ENCODE assay signal across 8 cellular contexts in the genomic region with DNA sequence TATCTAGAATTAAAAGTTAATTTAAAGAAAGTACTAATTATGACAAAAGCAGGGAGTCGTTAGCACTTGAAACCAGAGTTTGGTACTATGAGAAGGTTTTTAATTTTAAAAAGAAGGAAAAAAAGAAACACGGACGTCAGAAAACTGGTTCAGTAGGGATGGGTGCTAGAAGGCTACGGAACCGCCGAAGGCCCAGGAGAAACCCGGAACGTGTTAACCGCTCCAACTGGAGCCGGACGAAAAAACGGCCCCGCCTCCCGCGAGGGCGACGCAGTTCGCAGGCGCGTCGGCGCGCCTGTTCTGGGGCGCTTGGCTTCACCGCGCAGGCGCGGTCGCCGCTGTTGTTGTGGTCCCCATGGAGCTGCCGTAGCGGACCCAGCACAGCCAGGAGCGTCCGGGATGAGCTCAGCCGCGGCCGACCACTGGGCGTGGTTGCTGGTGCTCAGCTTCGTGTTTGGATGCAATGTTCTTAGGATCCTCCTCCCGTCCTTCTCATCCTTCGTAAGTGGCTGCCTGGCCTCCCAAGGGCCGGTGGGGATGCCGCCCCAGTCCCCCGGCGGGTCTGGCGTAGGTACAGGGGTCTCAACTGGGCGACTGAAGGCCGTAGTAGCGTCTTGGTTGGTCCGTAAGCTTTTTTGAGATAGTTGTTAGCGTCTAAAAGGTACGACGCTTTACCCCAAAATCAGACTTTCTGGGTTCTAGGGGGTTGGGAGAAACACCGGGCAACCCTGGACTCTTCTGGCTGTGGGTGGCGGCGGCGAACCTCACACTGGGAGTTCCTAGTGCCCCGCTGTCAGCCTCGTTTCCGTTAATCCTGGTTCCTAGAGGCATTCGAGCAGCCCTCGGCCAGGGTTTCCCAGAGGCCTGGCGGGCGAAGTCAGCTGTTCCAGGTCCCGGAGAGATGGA. TPM values are rescaled to one million over a fixed set of nuclear protein-coding genes. Genes with fewer than 3 reads are reported as not detected.
DNase-seq lines count a peak whose midpoint lies in the region; ATAC-seq, FAIRE-seq and TF ChIP-seq lines count a peak whose summit lies in the region.

No MANE protein-coding gene starts in this region.

- H3K23ac ChIP-seq in H1 (ENCODE audit: insufficient read length) (no peak overlapping the region), mesendoderm (ENCODE audit: low read length) (no peak overlapping the region)

- H3K9ac ChIP-seq in H1 (replicated peaks in 1 of 4; ENCODE audit: extremely low read depth in 1 of 4, low read depth in 3 of 4, low read length in 3 of 4) (peak overlapping the region in 3 of 4 experiments; percentile 52 to 67 (median 60); a peak in 6 of 7 replicates), mesendoderm (ENCODE audit: low read length) (peak overlapping the region; percentile 62)

- peak; percentile 89 for DNase-seq in COLO829 (ENCODE audit: low spot score)
- peak; percentile 97 for DNase-seq in HT1080 (ENCODE audit: low read depth)
- peak; percentile 79 to 84 for DNase-seq in NOMO-1 (lab: John Stamatoyannopoulos, UW; ENCODE audit: unreplicated experiment in 2 of 2)
- peak; percentile 96 for DNase-seq in activated CD8-positive, alpha-beta memory T cell treated with anti-CD3 and anti-CD28 coated beads, Interleukin-2, amount 10 ng/mL, durations not matched to agents 7 days and 5 days
- DNase-seq in H1 (ENCODE audit: low read depth in 1 of 2, low spot score in 2 of 2) = peak; percentile 85 to 94
- DNase-seq in mesendoderm = peak; percentile 98
- DNase-seq in stimulated activated CD8-positive, alpha-beta memory T cell treated with anti-CD3 and anti-CD28 coated beads, Interleukin-12 subunit alpha, Interleukin-12 subunit beta, amount 100 ng/mL, for 4 hours (ENCODE audit: low read depth) = peak; percentile 80

- POLR2A ChIA-PET in H1 (lab: Charles Lee; ENCODE audit: partially characterized antibody) = interaction anchor here (0.6 to 2.2 kb wide), 9 partner anchors 13 to 234 kb away, joined by 3 to 12 read pairs (median 3); a partner anchor contains a TSS

- no peak overlapping the region for H2BK20ac ChIP-seq in H1 (ENCODE audit: low read length)

- ATAC-seq in GM21367 (IDR thresholded peaks at IDR 0.05; ENCODE audit: unreplicated experiment) = peak; percentile 96
- ATAC-seq in activated CD8-positive, alpha-beta memory T cell treated with anti-CD3 and anti-CD28 coated beads, Interleukin-2, amount 10 ng/mL, durations not matched to agents 7 days and 5 days = peak; percentile 98

- no peak overlapping the region for H2AK5ac ChIP-seq in H1 (ENCODE audit: low read depth, low read length)
- H2AK5ac ChIP-seq in mesendoderm (ENCODE audit: low read length) = no peak overlapping the region

- H3K14ac ChIP-seq in H1 (ENCODE audit: insufficient read length) = no peak overlapping the region

- CTCF ChIA-PET in activated CD8-positive, alpha-beta memory T cell treated with anti-CD3 and anti-CD28 coated beads, Interleukin-2, amount 10 ng/mL, durations not matched to agents 7 days and 5 days (lab: Charles Lee) = interaction anchor here (0.7 to 1.2 kb wide), 5 partner anchors 11 to 203 kb away, joined by 3 to 4 read pairs (median 3); a partner anchor contains a TSS
- CTCF ChIA-PET in H1 (lab: Charles Lee; ENCODE audit: partially characterized antibody) = interaction anchor here (0.8 to 1.4 kb wide), 3 partner anchors 34 to 62 kb away, joined by 3 to 5 read pairs (median 3); no protein-coding TSS in a partner anchor

- H3K4me1 ChIP-seq in H1 (replicated peaks in 1 of 4; ENCODE audit: control insufficient read depth in 3 of 4, insufficient read depth in 4 of 4, low read length in 3 of 4) = peaks cover 3 to 5% (median 4%) of the 10 kb centered on the region in 4 experiments; a peak in 6 of 7 replicates
- peaks cover 5% of the 10 kb centered on the region for H3K4me1 ChIP-seq in mesendoderm (ENCODE audit: control insufficient read depth, low read depth, low read length)

- H3K27me3 Mint-ChIP-seq in activated CD8-positive, alpha-beta memory T cell treated with anti-CD3 and anti-CD28 coated beads, Interleukin-2, amount 10 ng/mL, durations not matched to agents 7 days and 5 days = peaks cover under 1% of the 10 kb centered on the region

- H3K4ac ChIP-seq in H1 (replicated peaks; ENCODE audit: insufficient read length, low read depth, low read length) (no peak overlapping the region), mesendoderm (ENCODE audit: low read depth, low read length) (no peak overlapping the region)

- no peak overlapping the region for H4K91ac ChIP-seq in H1 (replicated peaks; ENCODE audit: insufficient read length, low read length)

- peak overlapping the region; percentile 74; the same call in 1 of the 2 replicates for H4K8ac ChIP-seq in H1 (ENCODE audit: extremely low read depth, insufficient read depth, low read length)
- H4K8ac ChIP-seq in mesendoderm (ENCODE audit: low read depth, low read length) = no peak overlapping the region

- peak overlapping the region; percentile 8; the same call in 1 of the 2 replicates for H3K27ac ChIP-seq in H1 (ENCODE audit: low read depth, low read length)
- peak overlapping the region; percentile 46 for H3K27ac ChIP-seq in mesendoderm (ENCODE audit: low read depth, low read length)

- H3K36me3 Mint-ChIP-seq in activated CD8-positive, alpha-beta memory T cell treated with anti-CD3 and anti-CD28 coated beads, Interleukin-2, amount 10 ng/mL, durations not matched to agents 7 days and 5 days = peaks cover 4% of the 10 kb centered on the region

- H3K4me1 Mint-ChIP-seq in activated CD8-positive, alpha-beta memory T cell treated with anti-CD3 and anti-CD28 coated beads, Interleukin-2, amount 10 ng/mL, durations not matched to agents 7 days and 5 days = peaks cover 47% of the 10 kb centered on the region

- H3K79me2 ChIP-seq in H1 (ENCODE audit: control insufficient read depth in 1 of 2, insufficient read depth in 2 of 2, low read length in 2 of 2) = peaks cover 0 to 4% of the 10 kb centered on the region in 2 experiments; a peak in 1 of 4 replicates
- H3K79me2 ChIP-seq in mesendoderm (ENCODE audit: control insufficient read depth, insufficient read depth, low read length) = no peaks in the 10 kb centered on the region

- H3K23me2 ChIP-seq in H1 (ENCODE audit: low read depth, low read length) = peaks cover 8% of the 10 kb centered on the region; the same call in 1 of the 2 replicates

- no peaks in the 10 kb centered on the region for H3K27me3 ChIP-seq in H1 (replicated peaks in 1 of 4; ENCODE audit: control insufficient read depth in 3 of 4, extremely low read depth in 1 of 4, insufficient read depth in 3 of 4, low read length in 3 of 4)
- no peaks in the 10 kb centered on the region for H3K27me3 ChIP-seq in mesendoderm (ENCODE audit: insufficient read depth, low read length, poor library complexity)

- no peak overlapping the region for H2BK15ac ChIP-seq in H1 (ENCODE audit: low read length)
- H2BK15ac ChIP-seq in mesendoderm (replicated peaks; ENCODE audit: low read depth) = no peak overlapping the region

- H2BK120ac ChIP-seq in H1 (replicated peaks; ENCODE audit: low read depth, low read length) = no peak overlapping the region
- no peak overlapping the region for H2BK120ac ChIP-seq in mesendoderm (ENCODE audit: low read depth, low read length)

- no peak overlapping the region; the same call in 1 of the 2 replicates for H3K18ac ChIP-seq in H1 (ENCODE audit: extremely low read depth, low read length)
- H3K18ac ChIP-seq in mesendoderm (ENCODE audit: low read length) = peak overlapping the region; percentile 25

- H3K79me1 ChIP-seq in H1 (ENCODE audit: low read depth, low read length) (no peaks in the 10 kb centered on the region), mesendoderm (ENCODE audit: low read length) (no peaks in the 10 kb centered on the region)

- H3K4me2 ChIP-seq in H1 (ENCODE audit: insufficient read depth in 1 of 2, low read depth in 2 of 2, low read length in 2 of 2) (peak overlapping the region; percentile 92 to 94), mesendoderm (ENCODE audit: low read length) (peak overlapping the region; percentile 70)

- no peak overlapping the region for H2BK5ac ChIP-seq in H1 (ENCODE audit: low read depth, low read length)
- no peak overlapping the region for H2BK5ac ChIP-seq in mesendoderm (ENCODE audit: low read length)

- no peak for TF ChIP-seq RAD21 in H1 (IDR thresholded peaks at IDR 0.05 in 1 of 2, conservative IDR thresholded peaks at IDR 0.05 in 1 of 2; ENCODE audit: low read depth in 2 of 2, low read length in 2 of 2)

- H3K27ac Mint-ChIP-seq in activated CD8-positive, alpha-beta memory T cell treated with anti-CD3 and anti-CD28 coated beads, Interleukin-2, amount 10 ng/mL, durations not matched to agents 7 days and 5 days = peak overlapping the region; percentile 88

- 3% methylated on average over 65 of the region's 65 CpGs; no CpG with 5 or more reads in 1 of the 2 experiments for WGBS in H1 (ENCODE audit: extremely low coverage in 1 of 2, insufficient coverage in 1 of 2, insufficient read length in 1 of 2, insufficient replicate concordance in 2 of 2, low coverage in 1 of 2, low lambda C conversion rate in 2 of 2, missing lambda C conversion rate in 1 of 2), 2 experiments
- no CpG with 5 or more reads among the region's 65 CpGs for WGBS in mesendoderm (ENCODE audit: extremely low coverage, insufficient coverage, low lambda C conversion rate)

- H3K36me3 ChIP-seq in H1 (ENCODE audit: control insufficient read depth in 2 of 4, insufficient read depth in 4 of 4, low read length in 3 of 4) (no peaks in the 10 kb centered on the region), mesendoderm (ENCODE audit: control insufficient read depth, insufficient read depth, low read length) (no peaks in the 10 kb centered on the region)

- H3K9me3 Mint-ChIP-seq in activated CD8-positive, alpha-beta memory T cell treated with anti-CD3 and anti-CD28 coated beads, Interleukin-2, amount 10 ng/mL, durations not matched to agents 7 days and 5 days (ENCODE audit: low read depth) = no peaks in the 10 kb centered on the region

- TF ChIP-seq CTCF in H1 (IDR thresholded peaks at IDR 0.05; ENCODE audit: control extremely low read depth in 1 of 3, insufficient read depth in 1 of 3, low read depth in 1 of 3, low read length in 3 of 3) = no peak

- H2BK12ac ChIP-seq in H1 (ENCODE audit: low read depth, low read length) = no peak overlapping the region

- no peak for TF ChIP-seq POLR2A in H1 (IDR thresholded peaks at IDR 0.05; ENCODE audit: control extremely low read depth in 1 of 2, low read depth in 2 of 2, low read length in 2 of 2)

- H3K9me3 ChIP-seq in H1 (ENCODE audit: insufficient read depth in 2 of 2, low read depth in 1 of 2, low read length in 1 of 2) = no peaks in the 10 kb centered on the region

- H3K56ac ChIP-seq in H1 (replicated peaks; ENCODE audit: insufficient read length, low read depth, low read length) (peak overlapping the region; percentile 40), mesendoderm (ENCODE audit: low read length) (peak overlapping the region; percentile 46)

- peak overlapping the region; percentile 63; the same call in 1 of the 2 replicates for H2AFZ ChIP-seq in H1 (ENCODE audit: low read length)

- no peak for FAIRE-seq in H1 (lab: Jason Lieb, UNC)

- H3K4me3 Mint-ChIP-seq in activated CD8-positive, alpha-beta memory T cell treated with anti-CD3 and anti-CD28 coated beads, Interleukin-2, amount 10 ng/mL, durations not matched to agents 7 days and 5 days = peak overlapping the region; percentile 90

- no peak for TF ChIP-seq EP300 in H1 (IDR thresholded peaks at IDR 0.05; ENCODE audit: borderline replicate concordance in 1 of 2, low read depth in 2 of 2, low read length in 2 of 2)

- peak overlapping the region; percentile 61 to 85 (median 77) for H3K4me3 ChIP-seq in H1 (ENCODE audit: extremely low read depth in 1 of 4, insufficient read depth in 2 of 4, low read depth in 3 of 4, low read length in 4 of 4)
- peak overlapping the region; percentile 81 for H3K4me3 ChIP-seq in mesendoderm (ENCODE audit: low read length)

- no peaks in the 10 kb centered on the region for H4K20me1 ChIP-seq in H1 (replicated peaks in 1 of 2; ENCODE audit: control insufficient read depth in 1 of 2, insufficient read depth in 2 of 2, low read length in 2 of 2)

- H4K5ac ChIP-seq in H1 (ENCODE audit: insufficient read length, low read depth, low read length) (peak overlapping the region; percentile 47), mesendoderm (ENCODE audit: low read length) (no peak overlapping the region)

RNA-seq across cellular contexts. Expression of a gene that starts 31.4 kb away (rescaled TPM):
- total RNA-seq in HT1080 (2014; rRNA removed; shearing (Covaris generic)) = 152 and 165 TPM in 2 replicates
- polyA plus RNA-seq in HT1080 (2015; cell fraction: cytosol; rRNA removed) = 173 and 194 TPM in 2 replicates
- polyA plus RNA-seq in HT1080 (2015; cell fraction: nucleus; rRNA removed) = 133 and 151 TPM in 2 replicates
- 100 to 1,000 TPM; 385 to 405 TPM for total RNA-seq in activated CD8-positive, alpha-beta memory T cell treated with anti-CD3 and anti-CD28 coated beads, Interleukin-2, amount 10 ng/mL, durations not matched to agents 7 days and 5 days
- 505 and 530 TPM in 2 replicates for total RNA-seq in H1 (2021; fragmentation: NEBNext Ultra II Directional; extraction: Animal tissue kit (Norgen Biotek cat#: 25700))
- 146 and 279 TPM in 2 replicates for polyA plus RNA-seq in H1 (2011; rRNA removed)
- polyA plus RNA-seq in H1 (2011; cell fraction: cytosol; rRNA removed) = 336 TPM
- polyA plus RNA-seq in H1 (2011; cell fraction: nucleus; rRNA removed) = 72.7 TPM
- 291 to 554 TPM (median 407 TPM) in 4 replicates for polyA plus RNA-seq in H1 (2012, experiment 1 of 2)
- 88.6 TPM for polyA plus RNA-seq in H1 (2012, experiment 2 of 2)
- polyA plus RNA-seq in H1 (2013, experiment 1 of 2) = 433 TPM
- polyA plus RNA-seq in H1 (2013, experiment 2 of 2) = 457 TPM
- 41.6 and 46.0 TPM in 2 replicates for polyA minus RNA-seq in H1 (2011; rRNA and poly(A)+ RNA removed)
- 111 TPM for polyA minus RNA-seq in H1 (2011; cell fraction: cytosol; rRNA and poly(A)+ RNA removed)
- 83.1 TPM for polyA minus RNA-seq in H1 (2011; cell fraction: nucleus; rRNA and poly(A)+ RNA removed)
- 582 TPM for polyA plus RNA-seq in mesendoderm (2013, experiment 1 of 2)
- 578 TPM for polyA plus RNA-seq in mesendoderm (2013, experiment 2 of 2)

Comparison
In these comparisons a context has a peak if more than half of its experiments do, and no peak if none do; other contexts are left out.
1. Peak in every context shown above with its lines: DNase-seq, ATAC-seq, H3K4me3 ChIP-seq and H3K27ac ChIP-seq.